In the genomic region with DNA sequence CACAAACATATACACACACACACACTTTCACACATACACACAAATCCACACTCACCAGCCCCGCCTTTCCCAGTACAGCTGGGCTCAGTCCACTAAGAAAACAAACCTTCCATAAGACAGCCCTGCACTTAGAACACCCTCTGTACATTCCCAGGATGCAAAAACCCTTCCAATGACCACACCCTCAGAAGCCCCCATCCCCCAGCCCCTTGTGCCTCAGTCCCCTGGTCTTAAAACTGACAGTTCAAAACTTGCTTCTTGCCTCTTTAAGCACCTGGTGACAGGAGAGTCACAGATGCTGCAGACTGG, we compare ENCODE assay signal across 19 cellular contexts. TPM values are rescaled to one million over a fixed set of nuclear protein-coding genes. Genes with fewer than 3 reads are reported as not detected.
DNase-seq lines count a peak whose midpoint lies in the region; ATAC-seq and TF ChIP-seq lines count a peak whose summit lies in the region.
"Had no signal": no experiment of that assay in that cellular context is flagged by ENCODE, and none has a peak within 500 bp of the region (broad histone marks: within the 10 kb centered on the region; RNA-seq: fewer than 3 reads in every experiment).

No MANE protein-coding gene starts in this region.

- H3K36me3 ChIP-seq in BLaER1 treated with 17β-estradiol and CSF1 and Interleukin-3, amounts not matched to agents 10 nM and 100 nM: no peaks in the 10 kb centered on the region
- H3K36me3 ChIP-seq in neural progenitor cell: no peaks in the 10 kb centered on the region
- H3K36me3 ChIP-seq: BE2C, colonic mucosa had no signal

- H3K27ac ChIP-seq in BLaER1 treated with 17β-estradiol and CSF1 and Interleukin-3, amounts not matched to agents 10 nM and 100 nM: peak overlapping the region in 7 of 11 experiments; percentile 22 to 82 (median 77); a peak in 11 of 22 replicates
- H3K27ac ChIP-seq in neural progenitor cell: peak overlapping the region; percentile 87
- H3K27ac ChIP-seq: colonic mucosa had no signal

- H3K4me1 ChIP-seq in BLaER1 treated with 17β-estradiol and CSF1 and Interleukin-3, amounts not matched to agents 10 nM and 100 nM: peaks cover 13 to 51% (median 23%) of the 10 kb centered on the region in 10 experiments; a peak in 19 of 20 replicates
- H3K4me1 ChIP-seq in neural progenitor cell: peaks cover 48% of the 10 kb centered on the region
- H3K4me1 ChIP-seq: colonic mucosa had no signal

- no peak for TF ChIP-seq CTCF in fibroblast of pulmonary artery (IDR thresholded peaks at IDR 0.05; ENCODE audit: low read length, missing control alignments)
- no peak for TF ChIP-seq CTCF in neural progenitor cell (IDR thresholded peaks at IDR 0.05)

- H3F3A ChIP-seq in neural progenitor cell (ENCODE audit: low read depth): peaks cover 35% of the 10 kb centered on the region

- H2AFZ ChIP-seq in neural progenitor cell (replicated peaks): no peak overlapping the region

- DNase-seq in NCI-H2227 treated with DMSO at 0.1 percent for 48 hours (lab: John Stamatoyannopoulos, UW): peak; percentile 64
- peak; percentile 11 for DNase-seq in fibroblast of pulmonary artery (ENCODE audit: low read depth)
- peak; percentile 39 for DNase-seq in neural progenitor cell (ENCODE audit: low spot score)
- DNase-seq in kidney glomerular epithelial cell (lab: John Stamatoyannopoulos, UW): no peak
- no peak for DNase-seq in COLO668 (lab: John Stamatoyannopoulos, UW; ENCODE audit: unreplicated experiment)
- no peak for DNase-seq in activated T-cell treated with anti-CD3 and anti-CD28 coated beads, Interleukin-2, amount 50 U/mL, for 4 hours
- DNase-seq in NCI-H146 (lab: John Stamatoyannopoulos, UW): no peak
- DNase-seq: activated CD4-positive, alpha-beta T cell treated with anti-CD3 and anti-CD28 coated beads, Interleukin-2, amount 10 ng/mL, durations not matched to agents 24 days and 14 days; BE2C; colonic mucosa; DMS79 treated with DMSO at 0.1 percent for 48 hours; immature natural killer cell; NCI-H1048; NCI-H446 treated with DMSO at 0.1 percent for 48 hours had no signal

- H3K27me3 ChIP-seq in BLaER1 treated with 17β-estradiol and CSF1 and Interleukin-3, amounts not matched to agents 10 nM and 100 nM: peaks cover 0 to 5% (median 0%) of the 10 kb centered on the region in 11 experiments; a peak in 3 of 22 replicates
- no peaks in the 10 kb centered on the region for H3K27me3 ChIP-seq in neural progenitor cell
- H3K27me3 ChIP-seq: BE2C, colonic mucosa had no signal

- no peaks in the 10 kb centered on the region for H3K9me3 ChIP-seq in BLaER1 treated with 17β-estradiol and CSF1 and Interleukin-3, amounts not matched to agents 10 nM and 100 nM (replicated peaks in 1 of 11)
- no peaks in the 10 kb centered on the region for H3K9me3 ChIP-seq in neural progenitor cell (ENCODE audit: low read depth)
- H3K9me3 ChIP-seq: BE2C, colonic mucosa had no signal

- no peak for ATAC-seq in activated T-cell treated with anti-CD3 and anti-CD28 coated beads, Interleukin-2, amount 50 U/mL, for 4 hours

- no peaks in the 10 kb centered on the region for H3K79me2 ChIP-seq in neural progenitor cell (ENCODE audit: low read depth)

- no peaks in the 10 kb centered on the region for H4K20me1 ChIP-seq in BLaER1 treated with 17β-estradiol and CSF1 and Interleukin-3, amounts not matched to agents 10 nM and 100 nM
- no peaks in the 10 kb centered on the region for H4K20me1 ChIP-seq in neural progenitor cell (ENCODE audit: low read depth)

- no peak overlapping the region for H3K27ac Mint-ChIP-seq in neural progenitor cell
- H3K27ac Mint-ChIP-seq: activated CD4-positive, alpha-beta T cell treated with anti-CD3 and anti-CD28 coated beads, Interleukin-2, amount 10 ng/mL, durations not matched to agents 24 days and 14 days; immature natural killer cell; progenitor cell of endocrine pancreas; T-helper 1 cell treated with Interleukin-12 subunit alpha and Interleukin-12 subunit beta and Interleukin-4 antibody, amounts not matched to agents 30 μg/mL and 1 μg/mL, for 36 hours had no signal

- H3K4me1 Mint-ChIP-seq in neural progenitor cell: peaks cover 27% of the 10 kb centered on the region
- no peaks in the 10 kb centered on the region for H3K4me1 Mint-ChIP-seq in activated T-cell treated with anti-CD3 and anti-CD28 coated beads, Interleukin-2, amount 50 U/mL, for 4 hours (ENCODE audit: low read depth)
- H3K4me1 Mint-ChIP-seq: activated CD4-positive, alpha-beta T cell treated with anti-CD3 and anti-CD28 coated beads, Interleukin-2, amount 10 ng/mL, durations not matched to agents 24 days and 14 days; immature natural killer cell had no signal

- H3K9me3 Mint-ChIP-seq in neural progenitor cell: peaks cover 4% of the 10 kb centered on the region
- no peaks in the 10 kb centered on the region for H3K9me3 Mint-ChIP-seq in activated T-cell treated with anti-CD3 and anti-CD28 coated beads, Interleukin-2, amount 50 U/mL, for 4 hours
- H3K9me3 Mint-ChIP-seq: activated CD4-positive, alpha-beta T cell treated with anti-CD3 and anti-CD28 coated beads, Interleukin-2, amount 10 ng/mL, durations not matched to agents 24 days and 14 days; T-helper 1 cell treated with Interleukin-12 subunit alpha and Interleukin-12 subunit beta and Interleukin-4 antibody, amounts not matched to agents 30 μg/mL and 1 μg/mL, for 36 hours had no signal

- no peak overlapping the region for H3K4me3 Mint-ChIP-seq in neural progenitor cell
- H3K4me3 Mint-ChIP-seq in activated T-cell treated with anti-CD3 and anti-CD28 coated beads, Interleukin-2, amount 50 U/mL, for 4 hours: no peak overlapping the region
- H3K4me3 Mint-ChIP-seq: activated CD4-positive, alpha-beta T cell treated with anti-CD3 and anti-CD28 coated beads, Interleukin-2, amount 10 ng/mL, durations not matched to agents 24 days and 14 days; immature natural killer cell; T-helper 1 cell treated with Interleukin-12 subunit alpha and Interleukin-12 subunit beta and Interleukin-4 antibody, amounts not matched to agents 30 μg/mL and 1 μg/mL, for 36 hours had no signal

- H3K36me3 Mint-ChIP-seq in neural progenitor cell: no peaks in the 10 kb centered on the region
- H3K36me3 Mint-ChIP-seq in activated T-cell treated with anti-CD3 and anti-CD28 coated beads, Interleukin-2, amount 50 U/mL, for 4 hours (ENCODE audit: insufficient read depth): no peaks in the 10 kb centered on the region
- H3K36me3 Mint-ChIP-seq: immature natural killer cell had no signal

- H3K4me2 ChIP-seq in BLaER1 treated with 17β-estradiol and CSF1 and Interleukin-3, amounts not matched to agents 10 nM and 100 nM: peak overlapping the region; percentile 54 to 83 (median 69)
- H3K4me2 ChIP-seq in neural progenitor cell: peak overlapping the region; percentile 68

- H3K27me3 Mint-ChIP-seq in neural progenitor cell (ENCODE audit: insufficient read depth, low read depth): peaks cover 5% of the 10 kb centered on the region
- H3K27me3 Mint-ChIP-seq in activated T-cell treated with anti-CD3 and anti-CD28 coated beads, Interleukin-2, amount 50 U/mL, for 4 hours (ENCODE audit: low read depth): peaks cover 16% of the 10 kb centered on the region
- H3K27me3 Mint-ChIP-seq: progenitor cell of endocrine pancreas had no signal

- H3K9ac ChIP-seq in BLaER1 treated with 17β-estradiol and CSF1 and Interleukin-3, amounts not matched to agents 10 nM and 100 nM: peak overlapping the region in 3 of 11 experiments; percentile 57 to 67 (median 59); a peak in 3 of 22 replicates
- no peak overlapping the region for H3K9ac ChIP-seq in neural progenitor cell

- no peak overlapping the region for H3K4me3 ChIP-seq in BLaER1 treated with 17β-estradiol and CSF1 and Interleukin-3, amounts not matched to agents 10 nM and 100 nM
- H3K4me3 ChIP-seq in fibroblast of pulmonary artery (replicated peaks; ENCODE audit: low read depth, low read length) (no peak overlapping the region), neural progenitor cell (no peak overlapping the region)
- H3K4me3 ChIP-seq: colonic mucosa, GM12878 had no signal

RNA-seq across cellular contexts. Expression of a gene that starts 23.0 kb away (rescaled TPM):
- total RNA-seq in neural progenitor cell (ENCODE audit: low replicate concordance): 1.6 and 1.8 TPM in 2 replicates
- total RNA-seq in activated T-cell treated with anti-CD3 and anti-CD28 coated beads, Interleukin-2, amount 50 U/mL, for 4 hours: not detected
- total RNA-seq: activated CD4-positive, alpha-beta T cell treated with anti-CD3 and anti-CD28 coated beads, Interleukin-2, amount 10 ng/mL, durations not matched to agents 24 days and 14 days; GM12878; HT1080 had no signal

RNA-seq across cellular contexts. Expression of a gene that starts 32.3 kb away (rescaled TPM):
- 1.4 and 2.2 TPM in 2 replicates for total RNA-seq in neural progenitor cell (ENCODE audit: low replicate concordance)
- total RNA-seq in activated T-cell treated with anti-CD3 and anti-CD28 coated beads, Interleukin-2, amount 50 U/mL, for 4 hours: not detected
- total RNA-seq: activated CD4-positive, alpha-beta T cell treated with anti-CD3 and anti-CD28 coated beads, Interleukin-2, amount 10 ng/mL, durations not matched to agents 24 days and 14 days; GM12878; HT1080 had no signal

Comparison
In these comparisons a context has a peak if more than half of its experiments do, and no peak if none do; other contexts are left out.
1. DNase-seq: peak in NCI-H2227 treated with DMSO at 0.1 percent for 48 hours (single experiment), fibroblast of pulmonary artery (single experiment) and neural progenitor cell (single experiment); none in kidney glomerular epithelial cell (single experiment), COLO668 (single experiment), activated T-cell treated with anti-CD3 and anti-CD28 coated beads, Interleukin-2, amount 50 U/mL, for 4 hours (single experiment) and NCI-H146 (single experiment).